Comparison of ENCODE assay signal across 17 cellular contexts in the genomic region with DNA sequence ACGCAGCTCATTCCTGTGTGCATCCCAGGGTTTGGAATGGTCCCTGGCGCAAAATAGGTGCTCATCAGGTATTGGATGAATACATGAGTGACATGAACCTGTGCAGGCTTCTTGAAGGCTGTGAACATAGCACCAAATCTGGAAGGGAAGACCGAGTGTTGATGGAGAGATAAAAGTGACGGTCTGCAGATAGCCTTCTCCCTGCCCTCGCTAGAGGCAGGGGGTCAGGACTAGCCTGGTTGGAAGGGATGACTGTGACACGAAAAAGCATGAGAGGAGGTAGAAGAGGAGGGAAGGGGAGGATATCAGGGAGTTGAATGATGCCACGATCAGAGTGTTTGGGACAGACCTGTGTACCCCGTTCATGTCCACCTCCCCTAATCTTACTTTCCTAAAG.
A peak's percentile ranks its signal among the peaks of the same experiment; 100 is the strongest.
DNase-seq lines count a peak whose midpoint lies in the region; ATAC-seq and TF ChIP-seq lines count a peak whose summit lies in the region.
"Had no signal": no experiment of that assay in that cellular context is flagged by ENCODE, and none has a peak within 500 bp of the region (broad histone marks: within the 10 kb centered on the region; RNA-seq: fewer than 3 reads in every experiment).

No MANE protein-coding gene starts in this region.

- H3K36me3 ChIP-seq in right atrium auricular region (no peaks in the 10 kb centered on the region), neutrophil (no peaks in the 10 kb centered on the region)

- intact Hi-C loops in left cardiac atrium (cut with DNase I) = loop anchor here (10.0 kb wide), 2 partner anchors 101 to 251 kb away; no protein-coding TSS in a partner anchor

- no peak overlapping the region for H3K4me3 ChIP-seq in right atrium auricular region
- H3K4me3 ChIP-seq in neutrophil (ENCODE audit: low read depth in 1 of 2, low read length in 1 of 2) = no peak overlapping the region
- H3K4me3 ChIP-seq: PC-9 had no signal

- TF ChIP-seq CTCF in right atrium auricular region (IDR thresholded peaks at IDR 0.05) (no peak), VCaP (conservative IDR thresholded peaks at IDR 0.05) (no peak), neutrophil (IDR thresholded peaks at IDR 0.05) (no peak), GM10266 (IDR thresholded peaks at IDR 0.05; ENCODE audit: control insufficient read depth, insufficient read depth, low read depth, missing control alignments) (no peak)

- H3K27ac ChIP-seq in right atrium auricular region = no peak overlapping the region
- H3K27ac ChIP-seq in VCaP = peak overlapping the region; percentile 76; the same call in 1 of the 2 replicates
- H3K27ac ChIP-seq in neutrophil = peak overlapping the region; percentile 53
- H3K27ac ChIP-seq: PC-9 had no signal

- no peaks in the 10 kb centered on the region for H3K27me3 ChIP-seq in right atrium auricular region
- H3K27me3 ChIP-seq in neutrophil = no peaks in the 10 kb centered on the region

- H3K9me3 ChIP-seq in right atrium auricular region = no peaks in the 10 kb centered on the region
- no peaks in the 10 kb centered on the region for H3K9me3 ChIP-seq in neutrophil
- H3K9me3 ChIP-seq: SK-N-SH had no signal

- ATAC-seq in left cardiac atrium = no peak

- DNase-seq in right atrium auricular region (ENCODE audit: low spot score) (peak; percentile 18), left cardiac atrium (no peak), NCI-H69 (lab: John Stamatoyannopoulos, UW) (no peak), GM10266 (ENCODE audit: extremely low spot score) (no peak), NCI-H2029 treated with DMSO at 0.1 percent for 48 hours (lab: John Stamatoyannopoulos, UW) (no peak)
- DNase-seq in activated CD4-positive, alpha-beta T cell treated with anti-CD3 and anti-CD28 coated beads for 1 hour = no peak
- DNase-seq: CD4-positive, alpha-beta T cell; HCEC 1CT; KBM-7; MV-4-11; NCI-H1417; NCI-H2029; NCI-H82; PC-9; SK-N-SH had no signal

- H3K4me1 ChIP-seq in right atrium auricular region = peaks cover 0 to 22% of the 10 kb centered on the region in 2 donors
- peaks cover 38 to 39% of the 10 kb centered on the region in 2 experiments for H3K4me1 ChIP-seq in neutrophil (ENCODE audit: control insufficient read depth in 1 of 2, insufficient read depth in 1 of 2, low read depth in 1 of 2, low read length in 1 of 2)

Comparison
In these comparisons a context has a peak if more than half of its experiments do, and no peak if none do; other contexts are left out.
1. H3K27ac ChIP-seq: peak in VCaP (single experiment) and neutrophil (single experiment); none in right atrium auricular region (0 of 2).